Comparison of ENCODE assay signal across 14 cellular contexts in the genomic region with DNA sequence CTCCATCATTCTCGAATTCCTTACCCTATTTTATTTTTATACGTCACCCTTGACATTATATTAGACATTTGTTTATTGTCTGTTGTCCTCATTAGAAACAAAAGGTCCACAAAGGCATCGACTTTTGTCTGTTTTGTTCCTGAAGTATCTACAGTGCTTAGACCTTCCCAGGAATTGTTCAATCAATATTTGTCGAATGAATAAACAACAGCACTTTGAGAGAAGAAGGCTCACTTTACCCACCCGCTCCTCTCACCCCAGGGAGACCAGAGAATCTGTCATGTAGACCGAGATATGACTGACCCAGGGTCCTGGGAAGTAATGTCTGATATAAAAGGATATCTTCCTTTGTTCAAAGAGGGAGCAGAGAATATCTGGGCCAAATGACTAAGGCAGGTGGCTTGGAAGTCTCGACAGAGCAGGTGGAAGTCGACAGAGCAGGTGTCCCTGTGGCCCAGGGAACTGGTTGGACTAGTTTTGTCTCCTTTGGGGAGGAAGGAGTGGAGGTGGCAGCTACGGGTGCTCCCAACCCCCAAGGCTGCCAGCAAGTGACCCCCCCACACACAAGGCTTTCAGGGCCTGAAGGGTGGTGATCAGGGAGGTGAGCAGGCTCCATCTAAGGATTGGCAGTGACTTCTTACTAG. TPM values are rescaled to one million over a fixed set of nuclear protein-coding genes. Genes with fewer than 3 reads are reported as not detected.
DNase-seq lines count a peak whose midpoint lies in the region; ATAC-seq and TF ChIP-seq lines count a peak whose summit lies in the region.
"Had no signal": no experiment of that assay in that cellular context is flagged by ENCODE, and none has a peak within 500 bp of the region (broad histone marks: within the 10 kb centered on the region; RNA-seq: fewer than 3 reads in every experiment).

No MANE protein-coding gene starts in this region.

- H3K27ac ChIP-seq in breast epithelium (peak overlapping the region; percentile 79 to 85), mucosa of rectum (ENCODE audit: low read depth in 2 of 2, low read length in 2 of 2) (peak overlapping the region; percentile 72 to 87), neuronal stem cell (replicated peaks; ENCODE audit: low read length) (no peak overlapping the region), SJCRH30 (no peak overlapping the region)
- H3K27ac ChIP-seq: sigmoid colon, SJSA1, testis had no signal

- H2AFZ ChIP-seq in neuronal stem cell (ENCODE audit: low read length) = no peak overlapping the region

- no peak for TF ChIP-seq POLR2A in breast epithelium (IDR thresholded peaks at IDR 0.05)

- H2BK12ac ChIP-seq in neuronal stem cell (ENCODE audit: low read length) = no peak overlapping the region

- DNase-seq in COLO668 (lab: John Stamatoyannopoulos, UW; ENCODE audit: unreplicated experiment) (peak; percentile 93), NCI-H1417 (lab: John Stamatoyannopoulos, UW) (peak in 2 of 3 experiments; percentile 92 to 97), breast epithelium (ENCODE audit: low spot score in 2 of 2) (peak; percentile 75 to 78), anterior cingulate cortex (lab: John Stamatoyannopoulos, UW) (no peak), neuronal stem cell (ENCODE audit: low spot score) (no peak), SJCRH30 (no peak)
- DNase-seq: activated T-cell treated with anti-CD3 and anti-CD28 coated beads, Interleukin-2, amount 50 U/mL, for 1 hour; hypothalamus; NCI-H1092 treated with DMSO at 0.1 percent for 48 hours; sigmoid colon; testis had no signal

- intact Hi-C loops in breast epithelium (cut with DNase I; ENCODE audit: low total_unique reads) = no loop called here

- peaks cover 0 to 5% of the 10 kb centered on the region in 2 donors for H3K4me1 ChIP-seq in breast epithelium
- H3K4me1 ChIP-seq in mucosa of rectum (ENCODE audit: control insufficient read depth in 2 of 2, insufficient read depth in 2 of 2, low read length in 2 of 2) = peaks cover 13 to 21% of the 10 kb centered on the region in 2 donors
- no peaks in the 10 kb centered on the region for H3K4me1 ChIP-seq in neuronal stem cell (ENCODE audit: control insufficient read depth in 2 of 2, insufficient read depth in 1 of 2, low read depth in 1 of 2, low read length in 2 of 2)
- no peaks in the 10 kb centered on the region for H3K4me1 ChIP-seq in SJCRH30
- H3K4me1 ChIP-seq: testis had no signal

- no peak overlapping the region for H3K4ac ChIP-seq in neuronal stem cell (ENCODE audit: low read length)

- H3K4me3 ChIP-seq in breast epithelium (no peak overlapping the region), mucosa of rectum (ENCODE audit: low read length in 2 of 2) (no peak overlapping the region), neuronal stem cell (ENCODE audit: low read length in 2 of 2) (no peak overlapping the region), SJCRH30 (no peak overlapping the region)
- H3K4me3 ChIP-seq: sigmoid colon, SJSA1, testis had no signal

- H3K14ac ChIP-seq in neuronal stem cell (ENCODE audit: low read length) = no peak overlapping the region

- no peak overlapping the region for H2BK5ac ChIP-seq in neuronal stem cell (ENCODE audit: low read length)

- no peak overlapping the region for H3K4me2 ChIP-seq in neuronal stem cell (ENCODE audit: insufficient read depth, low read length, poor library complexity, severe bottlenecking)

- no peak overlapping the region for H2BK15ac ChIP-seq in neuronal stem cell (ENCODE audit: low read length)

- no peak overlapping the region for H3K23ac ChIP-seq in neuronal stem cell (ENCODE audit: low read depth, low read length, poor library complexity)

- H4K91ac ChIP-seq in neuronal stem cell (ENCODE audit: low read depth, low read length, poor library complexity) = no peak overlapping the region

- H2BK120ac ChIP-seq in neuronal stem cell (ENCODE audit: low read depth, low read length) = no peak overlapping the region

- no peak for ATAC-seq in GM18498 (IDR thresholded peaks at IDR 0.05; ENCODE audit: unreplicated experiment)

- no peak for TF ChIP-seq CTCF in breast epithelium (IDR thresholded peaks at IDR 0.05)

- no peak overlapping the region for H2AK5ac ChIP-seq in neuronal stem cell (ENCODE audit: low read depth, low read length)

- peak overlapping the region in 1 of 2 donors; percentile 45 for H3K9ac ChIP-seq in mucosa of rectum (ENCODE audit: low read depth in 1 of 2, low read length in 2 of 2)
- H3K9ac ChIP-seq in neuronal stem cell (ENCODE audit: low read depth, low read length, poor library complexity) = no peak overlapping the region

- no peak overlapping the region for H4K8ac ChIP-seq in neuronal stem cell (ENCODE audit: low read depth, low read length)

- H3K18ac ChIP-seq in neuronal stem cell (ENCODE audit: low read length) = no peak overlapping the region

- H3K27me3 ChIP-seq in breast epithelium = no peaks in the 10 kb centered on the region
- no peaks in the 10 kb centered on the region for H3K27me3 ChIP-seq in mucosa of rectum (ENCODE audit: control insufficient read depth in 2 of 2, insufficient read depth in 2 of 2, low read length in 2 of 2)
- no peaks in the 10 kb centered on the region for H3K27me3 ChIP-seq in neuronal stem cell (ENCODE audit: control insufficient read depth in 3 of 3, insufficient read depth in 3 of 3, low read depth in 1 of 3, low read length in 3 of 3)
- no peaks in the 10 kb centered on the region for H3K27me3 ChIP-seq in SJCRH30
- H3K27me3 ChIP-seq: sigmoid colon, SJSA1, testis had no signal

- H3K9me3 ChIP-seq in breast epithelium (no peaks in the 10 kb centered on the region), mucosa of rectum (ENCODE audit: control insufficient read depth in 2 of 2, low read length in 2 of 2) (no peaks in the 10 kb centered on the region), neuronal stem cell (replicated peaks in 1 of 2; ENCODE audit: control insufficient read depth in 2 of 2, insufficient read depth in 1 of 2, low read depth in 1 of 2, low read length in 2 of 2) (no peaks in the 10 kb centered on the region), SJCRH30 (replicated peaks) (no peaks in the 10 kb centered on the region)
- H3K9me3 ChIP-seq: sigmoid colon, SJSA1, testis had no signal

- H3K36me3 ChIP-seq in breast epithelium (no peaks in the 10 kb centered on the region), mucosa of rectum (ENCODE audit: control insufficient read depth in 2 of 2, insufficient read depth in 2 of 2, low read length in 2 of 2) (peaks cover 0 to 1% of the 10 kb centered on the region in 2 donors), neuronal stem cell (replicated peaks in 1 of 2; ENCODE audit: control insufficient read depth in 2 of 2, insufficient read depth in 2 of 2, low read length in 2 of 2) (no peaks in the 10 kb centered on the region), SJCRH30 (no peaks in the 10 kb centered on the region)
- H3K36me3 ChIP-seq: sigmoid colon, SJSA1 had no signal

- no peaks in the 10 kb centered on the region for H3K79me1 ChIP-seq in neuronal stem cell (ENCODE audit: low read depth, low read length)

- 100% methylated on average over 2 of the region's 9 CpGs; no CpG with 5 or more reads in 1 of the 2 donors for WGBS in neuronal stem cell (ENCODE audit: extremely low coverage in 2 of 2, insufficient read length in 2 of 2, insufficient replicate concordance in 1 of 2), 2 donors

RNA-seq across cellular contexts. Expression of a gene that starts 14.8 kb away (rescaled TPM):
- 100 to 1,000 TPM in 1 of 3 donors, 10 to 100 TPM in 2; 76.4 to 106 (median 95.4) TPM for total RNA-seq in breast epithelium
- polyA plus RNA-seq in neuronal stem cell (2013, experiment 1 of 2) = 68.2 TPM
- 67.4 TPM for polyA plus RNA-seq in neuronal stem cell (2013, experiment 2 of 2)
- total RNA-seq in SJCRH30 (2014; rRNA removed; shearing (Covaris generic)) = 45.0 and 51.9 TPM in 2 replicates

Comparison
In these comparisons a context has a peak if more than half of its experiments do, and no peak if none do; other contexts are left out.
1. DNase-seq: peak in COLO668 (single experiment), NCI-H1417 (2 of 3) and breast epithelium (2 of 2); none in anterior cingulate cortex (0 of 58), neuronal stem cell (single experiment) and SJCRH30 (0 of 2).
2. H3K27ac ChIP-seq: peak in breast epithelium (2 of 2) and mucosa of rectum (2 of 2); none in neuronal stem cell (single experiment) and SJCRH30 (single experiment).